1 cellular context compared by ENCODE assay signal in genomic region chr3:4584537-4585249, GRCh38.
TF ChIP-seq lines count a peak whose summit lies in the region.

No MANE protein-coding gene starts in this region.

TF ChIP-seq in GM23338, 12 proteins besides CTCF, POLR2A, EP300 and RAD21 (continued from another document):
- TF ChIP-seq ZNF462 (CRISPR knock-in tag; IDR thresholded peaks at IDR 0.05) = no peak
- TF ChIP-seq ETS1 (IDR thresholded peaks at IDR 0.05) = no peak
